Comparison of ENCODE assay signal across 20 cellular contexts in the genomic region with DNA sequence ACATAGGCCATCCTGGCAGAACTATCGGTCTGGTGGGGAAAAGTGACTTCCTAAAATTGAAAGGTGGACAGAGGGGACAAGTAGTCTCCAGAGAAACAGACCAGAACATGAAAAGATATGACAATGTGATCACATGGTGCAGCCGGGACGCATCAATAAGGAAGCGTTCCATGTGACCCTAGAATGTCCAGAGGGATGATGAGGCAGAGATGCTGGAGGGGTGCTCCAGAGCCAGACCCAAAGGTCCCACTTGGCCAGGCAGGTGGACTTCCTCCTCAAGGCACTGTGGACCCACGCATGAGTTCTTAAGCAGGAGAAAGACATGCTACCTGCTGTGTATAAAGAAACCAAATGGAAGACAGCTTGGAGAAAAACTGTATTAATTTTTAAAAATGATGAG. TPM values are rescaled to one million over a fixed set of nuclear protein-coding genes. Genes with fewer than 3 reads are reported as not detected.
"Had no signal": no experiment of that assay in that cellular context is flagged by ENCODE, and none has a peak within 500 bp of the region (broad histone marks: within the 10 kb centered on the region; RNA-seq: fewer than 3 reads in every experiment).

No MANE protein-coding gene starts in this region.

- H3K36me3 Mint-ChIP-seq: activated CD4-positive, alpha-beta memory T cell treated with anti-CD3 and anti-CD28 coated beads for 36 hours; activated naive CD4-positive, alpha-beta T cell treated with anti-CD3 and anti-CD28 coated beads, Interleukin-2, amount 50 U/mL, for 72 hours; T-cell had no signal

- H3K4me1 Mint-ChIP-seq: activated CD4-positive, alpha-beta T cell treated with anti-CD3 and anti-CD28 coated beads, Interleukin-2, amount 10 ng/mL, durations not matched to agents 7 days and 5 days; activated naive CD8-positive, alpha-beta T cell treated with anti-CD3 and anti-CD28 coated beads, Interleukin-2, amount 50 U/mL, for 24 hours; T-cell had no signal

- H3K9me3 Mint-ChIP-seq: activated naive CD4-positive, alpha-beta T cell treated with anti-CD3 and anti-CD28 coated beads, Interleukin-2, amount 50 U/mL, for 72 hours; activated naive CD8-positive, alpha-beta T cell treated with anti-CD3 and anti-CD28 coated beads, Interleukin-2, amount 50 U/mL, for 24 hours; activated T-cell treated with anti-CD3 and anti-CD28 coated beads, Interleukin-2, amount 50 U/mL, for 4 hours had no signal

- H3K4me3 Mint-ChIP-seq: activated CD4-positive, alpha-beta memory T cell treated with anti-CD3 and anti-CD28 coated beads for 36 hours; activated CD4-positive, alpha-beta T cell treated with anti-CD3 and anti-CD28 coated beads, Interleukin-2, amount 10 ng/mL, durations not matched to agents 7 days and 5 days; activated naive CD8-positive, alpha-beta T cell treated with anti-CD3 and anti-CD28 coated beads, Interleukin-2, amount 50 U/mL, for 24 hours; activated T-cell treated with anti-CD3 and anti-CD28 coated beads, Interleukin-2, amount 50 U/mL, for 4 hours; T-cell had no signal

- H3K27me3 Mint-ChIP-seq: activated CD4-positive, alpha-beta memory T cell treated with anti-CD3 and anti-CD28 coated beads for 36 hours; activated CD4-positive, alpha-beta T cell treated with anti-CD3 and anti-CD28 coated beads, Interleukin-2, amount 10 ng/mL, durations not matched to agents 7 days and 5 days; activated naive CD8-positive, alpha-beta T cell treated with anti-CD3 and anti-CD28 coated beads, Interleukin-2, amount 50 U/mL, for 24 hours; T-cell had no signal

- H3K27ac Mint-ChIP-seq: activated CD4-positive, alpha-beta memory T cell treated with anti-CD3 and anti-CD28 coated beads for 36 hours; activated CD4-positive, alpha-beta T cell treated with anti-CD3 and anti-CD28 coated beads, Interleukin-2, amount 10 ng/mL, durations not matched to agents 7 days and 5 days; activated naive CD4-positive, alpha-beta T cell treated with anti-CD3 and anti-CD28 coated beads, Interleukin-2, amount 50 U/mL, for 72 hours; activated naive CD8-positive, alpha-beta T cell treated with anti-CD3 and anti-CD28 coated beads, Interleukin-2, amount 50 U/mL, for 24 hours; T-cell had no signal

- ATAC-seq: activated naive CD4-positive, alpha-beta T cell treated with anti-CD3 and anti-CD28 coated beads, Interleukin-2, amount 50 U/mL, for 72 hours; activated naive CD8-positive, alpha-beta T cell treated with anti-CD3 and anti-CD28 coated beads, Interleukin-2, amount 50 U/mL, for 24 hours; activated T-cell treated with anti-CD3 and anti-CD28 coated beads, Interleukin-2, amount 50 U/mL, for 4 hours; T-cell had no signal

- DNase-seq: activated CD4-positive, alpha-beta memory T cell treated with anti-CD3 and anti-CD28 coated beads for 36 hours; activated CD4-positive, alpha-beta T cell treated with anti-CD3 and anti-CD28 coated beads, Interleukin-2, amount 10 ng/mL, durations not matched to agents 7 days and 5 days; activated CD4-positive, CD25-positive, alpha-beta regulatory T cell; activated CD8-positive, alpha-beta memory T cell treated with anti-CD3 and anti-CD28 coated beads for 24 hours; activated effector memory CD4-positive, alpha-beta T cell treated with anti-CD3 and anti-CD28 coated beads, Interleukin-2, amount 50 U/mL, for 16 hours; activated naive CD4-positive, alpha-beta T cell treated with Interleukin-2 at 50 U/mL for 16 hours; activated naive CD8-positive, alpha-beta T cell treated with anti-CD3 and anti-CD28 coated beads, Interleukin-2, amount 50 U/mL, for 24 hours; activated T-cell treated with anti-CD3 and anti-CD28 coated beads, Interleukin-2, amount 50 U/mL, for 4 hours; caudate nucleus; MG63; NCI-H1105; NCI-H1436; NCI-H1694 treated with DMSO at 0.1 percent for 48 hours; NCI-H2029 treated with DMSO at 0.1 percent for 48 hours; NCI-H345; NCI-H524; T-cell; T-helper 2 cell; T1000 had no signal

RNA-seq across cellular contexts. Expression of gene CDH2, which starts 50.2 kb away (rescaled TPM):
- total RNA-seq: activated CD4-positive, alpha-beta memory T cell treated with anti-CD3 and anti-CD28 coated beads for 36 hours; activated CD4-positive, alpha-beta T cell treated with anti-CD3 and anti-CD28 coated beads, Interleukin-2, amount 10 ng/mL, durations not matched to agents 7 days and 5 days had no signal
